ENCODE assay signal across 22 cellular contexts in genomic region chr14:92325835-92326234, GRCh38. TPM values are rescaled to one million over a fixed set of nuclear protein-coding genes. Genes with fewer than 3 reads are reported as not detected.
DNase-seq lines count a peak whose midpoint lies in the region; ATAC-seq and TF ChIP-seq lines count a peak whose summit lies in the region.
"Had no signal": no experiment of that assay in that cellular context is flagged by ENCODE, and none has a peak within 500 bp of the region (broad histone marks: within the 10 kb centered on the region; RNA-seq: fewer than 3 reads in every experiment).

No MANE protein-coding gene starts in this region.

- H3K27ac ChIP-seq in HCT116 (ENCODE audit: low read depth, low read length) = no peak overlapping the region
- H3K27ac ChIP-seq in body of pancreas = no peak overlapping the region
- H3K27ac ChIP-seq: neutrophil, right atrium auricular region, transverse colon had no signal

- no peak overlapping the region for H3K9ac ChIP-seq in HCT116 (ENCODE audit: low read length)

- H3K4me2 ChIP-seq in HCT116 (ENCODE audit: low read length) = no peak overlapping the region

- RAD21 ChIA-PET in HCT116 (lab: Charles Lee; ENCODE audit: low non-redundant PET in 1 of 2, low total read pairs in 2 of 2, uncharacterized antibody in 2 of 2, unreplicated experiment in 2 of 2) = no interaction called here

- ATAC-seq in HCT116 (peak; percentile 69), body of pancreas (no peak), HG03095 (IDR thresholded peaks at IDR 0.05; ENCODE audit: unreplicated experiment) (no peak)
- ATAC-seq: activated CD4-positive, CD25-positive, alpha-beta regulatory T cell treated with anti-CD3 and anti-CD28 coated beads, Interleukin-2, amount 50 U/mL, for 24 hours; stimulated activated naive B cell treated with anti-CD40 and anti-IgM and Interleukin-4, amounts not matched to agents 10 μg/mL and 1 μg/mL and 100 μg/mL, for 72 hours had no signal

- no peak overlapping the region for H2AFZ ChIP-seq in HCT116 (ENCODE audit: low read depth, low read length, poor library complexity, severe bottlenecking)

- no peaks in the 10 kb centered on the region for H3K79me2 ChIP-seq in HCT116 (ENCODE audit: insufficient read depth, low read length)

- in situ Hi-C loops in SK-MEL-5 (cut with HindIII; ENCODE audit: low pct_unique_long_range_greater_than_20kb, low sequenced_read_pairs) = no loop called here

- POLR2A ChIA-PET in HCT116 (lab: Charles Lee) = no interaction called here

- WGBS in body of pancreas, 2 donors = 34 to 46% methylated on average over 4 of the region's 4 CpGs

- BruUV-seq in HCT116 (replicated peaks; lab: Mats Ljungman, UMichigan) = no TSS peak

- no peaks in the 10 kb centered on the region for H3K9me3 ChIP-seq in HCT116 (ENCODE audit: control insufficient read depth in 1 of 2, insufficient read depth in 1 of 2, low read depth in 1 of 2, low read length in 2 of 2)
- H3K9me3 ChIP-seq in body of pancreas = no peaks in the 10 kb centered on the region
- H3K9me3 ChIP-seq: neutrophil, right atrium auricular region, transverse colon had no signal

- TF ChIP-seq POLR2A in HCT116 (IDR thresholded peaks at IDR 0.05; ENCODE audit: borderline replicate concordance, extremely low read depth, insufficient read depth, insufficient read length) (no peak), body of pancreas (IDR thresholded peaks at IDR 0.05) (no peak)

- no peaks in the 10 kb centered on the region for H3K36me3 ChIP-seq in HCT116 (ENCODE audit: control insufficient read depth in 1 of 2, insufficient read depth in 2 of 2, low read length in 2 of 2)
- no peaks in the 10 kb centered on the region for H3K36me3 ChIP-seq in body of pancreas (replicated peaks in 1 of 2; ENCODE audit: insufficient read depth in 1 of 2, low read depth in 2 of 2)
- H3K36me3 ChIP-seq: neutrophil, right atrium auricular region, transverse colon had no signal

- peak; percentile 37; the same call in 1 of the 2 replicates for TF ChIP-seq RAD21 in HCT116 (IDR thresholded peaks at IDR 0.05; ENCODE audit: low read depth)

- H3K27me3 ChIP-seq in HCT116 (ENCODE audit: insufficient read depth, low read length) = no peaks in the 10 kb centered on the region
- peaks cover 0 to 5% of the 10 kb centered on the region in 2 donors for H3K27me3 ChIP-seq in body of pancreas

- no peak overlapping the region for H3K4me3 ChIP-seq in HCT116 (replicated peaks in 1 of 2; ENCODE audit: low read depth in 1 of 2, low read length in 2 of 2)
- H3K4me3 ChIP-seq in fibroblast of pulmonary artery (replicated peaks; ENCODE audit: low read depth, low read length) = no peak overlapping the region
- no peak overlapping the region for H3K4me3 ChIP-seq in body of pancreas
- H3K4me3 ChIP-seq: right atrium auricular region, transverse colon had no signal

- intact Hi-C loops in HCT116 (cut with micrococcal nuclease) (no loop called here), body of pancreas (cut with DNase I) (no loop called here)

- DNase-seq in DMS53 (lab: John Stamatoyannopoulos, UW) (peak; percentile 6), DMS53 treated with DMSO at 0.1 percent for 48 hours (lab: John Stamatoyannopoulos, UW; ENCODE audit: unreplicated experiment) (no peak), HCT116 (ENCODE audit: low read depth, low spot score) (no peak), SK-MEL-5 (ENCODE audit: low read depth, low spot score) (peak; percentile 28), fibroblast of pulmonary artery (ENCODE audit: low read depth) (no peak), body of pancreas (no peak), T-helper 9 cell (no peak)
- DNase-seq: activated CD8-positive, alpha-beta memory T cell treated with anti-CD3 and anti-CD28 coated beads for 24 hours; central memory CD4-positive, alpha-beta T cell; DMS153; effector CD8-positive, alpha-beta T cell; KG1; NCI-H1105; NCI-H2171; SHP77; stimulated activated naive B cell treated with anti-CD40 and anti-IgM and Interleukin-4, amounts not matched to agents 10 μg/mL and 1 μg/mL and 100 μg/mL, for 72 hours; T-helper 2 cell; transverse colon had no signal

- H3K9me2 ChIP-seq in HCT116 (ENCODE audit: insufficient read depth) = no peaks in the 10 kb centered on the region

- TF ChIP-seq CTCF in HCT116 (IDR thresholded peaks at IDR 0.05 in 2 of 3, conservative IDR thresholded peaks at IDR 0.05 in 1 of 3; ENCODE audit: borderline replicate concordance in 1 of 3, insufficient read depth in 1 of 3, low read depth in 2 of 3, low read length in 2 of 3) = no peak
- TF ChIP-seq CTCF in fibroblast of pulmonary artery (IDR thresholded peaks at IDR 0.05; ENCODE audit: low read length, missing control alignments) = peak; percentile 13
- TF ChIP-seq CTCF in body of pancreas (IDR thresholded peaks at IDR 0.05) = no peak

- CTCF ChIA-PET in HCT116 (lab: Charles Lee) = interaction anchor here (0.7 kb wide), 1 partner anchor 10 kb away, joined by 3 read pairs; no protein-coding TSS in a partner anchor

- no peaks in the 10 kb centered on the region for H3K4me1 ChIP-seq in HCT116 (ENCODE audit: control insufficient read depth in 1 of 2, insufficient read depth in 2 of 2, low read length in 2 of 2)
- peaks cover 16% of the 10 kb centered on the region for H3K4me1 ChIP-seq in body of pancreas

- no peaks in the 10 kb centered on the region for H4K20me1 ChIP-seq in HCT116 (ENCODE audit: insufficient read depth)

TF ChIP-seq in HCT116, 20 proteins besides CTCF, POLR2A, EP300 and RAD21:
- no peak for TF ChIP-seq ZBTB33 (IDR thresholded peaks at IDR 0.05; ENCODE audit: extremely low read depth, insufficient replicate concordance, low read length)
- no peak for TF ChIP-seq SP1 (IDR thresholded peaks at IDR 0.05; ENCODE audit: low read depth)
- no peak for TF ChIP-seq ZNF274 (IDR thresholded peaks at IDR 0.05; ENCODE audit: low read depth, low read length)
- TF ChIP-seq TCF7L2 (IDR thresholded peaks at IDR 0.05; ENCODE audit: borderline replicate concordance, extremely low read depth, insufficient read depth, insufficient read length) = no peak

RNA-seq across cellular contexts. Expression of gene SLC24A4, which starts 2.9 kb away (rescaled TPM):
- total RNA-seq in HCT116 (2021; ENCODE audit: unreplicated experiment) (not detected), body of pancreas (under 1 TPM in 1 of 2 donors, not detected in 1; 0.26 TPM)
- under 0.01 and 0.01 TPM in 2 replicates for polyA plus RNA-seq in HCT116 (2012)
- total RNA-seq in SK-MEL-5 (2014; rRNA removed; shearing (Covaris generic)) = 0.19 and 0.24 TPM in 2 replicates
- 0.57 and 0.90 TPM in 2 replicates for polyA plus RNA-seq in SK-MEL-5 (2015; cell fraction: cytosol; rRNA removed)
- polyA plus RNA-seq in SK-MEL-5 (2015; cell fraction: nucleus; rRNA removed) = 1.9 and 2.2 TPM in 2 replicates

Comparison
In these comparisons a context has a peak if more than half of its experiments do, and no peak if none do; other contexts are left out.
1. DNase-seq: peak in DMS53 (single experiment) and SK-MEL-5 (single experiment); none in DMS53 treated with DMSO at 0.1 percent for 48 hours (single experiment), HCT116 (single experiment), fibroblast of pulmonary artery (single experiment), body of pancreas (0 of 4) and T-helper 9 cell (single experiment).